22 cellular contexts compared by ENCODE assay signal in the genomic region with DNA sequence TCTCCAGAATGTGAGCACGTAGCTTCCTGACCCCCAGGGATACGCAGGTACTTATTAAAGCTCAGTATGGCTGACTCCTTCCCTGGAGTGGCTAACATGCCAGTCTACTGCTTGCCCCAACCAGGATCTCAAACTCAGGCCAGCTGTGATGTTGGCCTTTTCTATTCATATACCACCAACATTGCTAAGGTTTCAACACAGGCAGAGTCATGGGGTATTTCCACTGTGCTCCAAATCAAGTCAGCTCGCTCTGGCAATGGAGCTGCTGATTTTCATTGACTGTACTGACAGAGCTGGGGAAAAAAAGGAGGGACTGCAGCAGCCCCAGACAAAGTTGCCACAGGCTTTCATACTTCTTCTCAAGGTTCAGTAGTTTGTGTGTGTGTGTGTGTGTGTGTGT.
DNase-seq lines count a peak whose midpoint lies in the region; ATAC-seq and TF ChIP-seq lines count a peak whose summit lies in the region.
"Had no signal": no experiment of that assay in that cellular context is flagged by ENCODE, and none has a peak within 500 bp of the region (broad histone marks: within the 10 kb centered on the region; RNA-seq: fewer than 3 reads in every experiment).

No MANE protein-coding gene starts in this region.

- peak overlapping the region; percentile 94 for H4K5ac ChIP-seq in IMR-90 (ENCODE audit: low read depth, low read length)

- H3K18ac ChIP-seq in IMR-90 (ENCODE audit: low read depth, low read length) (peak overlapping the region; percentile 89), mesenchymal stem cell (ENCODE audit: low read depth in 1 of 2, low read length in 2 of 2) (no peak overlapping the region)

- H4K91ac ChIP-seq in IMR-90 (ENCODE audit: insufficient read depth, low read depth, low read length): peak overlapping the region; percentile 76
- no peak overlapping the region for H4K91ac ChIP-seq in mesenchymal stem cell (ENCODE audit: low read length)

- H2AK9ac ChIP-seq in IMR-90 (replicated peaks; ENCODE audit: low read depth, low read length, poor library complexity): peak overlapping the region; percentile 62

- no peaks in the 10 kb centered on the region for H3K36me3 ChIP-seq in IMR-90 (ENCODE audit: control insufficient read depth, insufficient read depth, low read length)
- H3K36me3 ChIP-seq in mesenchymal stem cell (ENCODE audit: control insufficient read depth in 1 of 2, insufficient read depth in 2 of 2, low read depth in 1 of 2, low read length in 2 of 2): no peaks in the 10 kb centered on the region
- H3K36me3 ChIP-seq: colonic mucosa, esophagus squamous epithelium, HAP-1, heart left ventricle, sigmoid colon had no signal

- intact Hi-C loops in IMR-90 (cut with micrococcal nuclease): loop anchor here (5.0 kb wide), 1 partner anchor 141 kb away; no protein-coding TSS in a partner anchor

- H3K4me1 ChIP-seq in IMR-90 (ENCODE audit: control insufficient read depth, insufficient read depth, low read length) (peaks cover 19% of the 10 kb centered on the region), mesenchymal stem cell (ENCODE audit: control insufficient read depth, insufficient read depth, low read depth, low read length) (peaks cover 2% of the 10 kb centered on the region)
- H3K4me1 ChIP-seq: colonic mucosa, esophagus squamous epithelium, HAP-1, heart left ventricle, sigmoid colon had no signal

- H3K79me1 ChIP-seq in IMR-90 (ENCODE audit: low read depth in 1 of 2, low read length in 2 of 2) (no peaks in the 10 kb centered on the region; a peak in 1 of 4 replicates), mesenchymal stem cell (replicated peaks; ENCODE audit: low read length, poor library complexity, severe bottlenecking) (no peaks in the 10 kb centered on the region)

- dilution Hi-C loops in IMR-90 (cut with HindIII; ENCODE audit: low sequenced_read_pairs, unreplicated experiment): no loop called here

- TF ChIP-seq CTCF in IMR-90 (conservative IDR thresholded peaks at IDR 0.05; ENCODE audit: low read depth, low read length) (no peak), choroid plexus epithelial cell (conservative IDR thresholded peaks at IDR 0.05; ENCODE audit: low read depth, low read length) (no peak)

- H2BK15ac ChIP-seq in IMR-90 (ENCODE audit: low read depth, low read length) (peak overlapping the region; percentile 57; the same call in 2 of the 3 replicates), mesenchymal stem cell (ENCODE audit: low read depth, poor library complexity, severe bottlenecking) (no peak overlapping the region)

- in situ Hi-C loops in IMR-90 (cut with MboI; ENCODE audit: low sequenced_read_pairs): no loop called here

- no peaks in the 10 kb centered on the region for H3K27me3 ChIP-seq in IMR-90 (ENCODE audit: control insufficient read depth, insufficient read depth, low read length)
- H3K27me3 ChIP-seq in mesenchymal stem cell (ENCODE audit: control insufficient read depth in 1 of 2, insufficient read depth in 1 of 2, low read length in 2 of 2): no peaks in the 10 kb centered on the region
- H3K27me3 ChIP-seq: colonic mucosa, esophagus squamous epithelium, heart left ventricle, sigmoid colon had no signal

- no peak overlapping the region; the same call in 1 of the 2 replicates for H3K56ac ChIP-seq in IMR-90 (ENCODE audit: extremely low read depth, insufficient read depth, low read length)

- H2BK12ac ChIP-seq in mesenchymal stem cell (ENCODE audit: low read length in 2 of 2): no peak overlapping the region

- CTCF ChIA-PET in IMR-90 (lab: Yijun Ruan, JAX): interaction anchor here (0.7 kb wide), 1 partner anchor 24 kb away, joined by 3 read pairs; no protein-coding TSS in a partner anchor

- H2BK5ac ChIP-seq in IMR-90 (ENCODE audit: low read depth, low read length, poor library complexity, severe bottlenecking) (peak overlapping the region; percentile 42), mesenchymal stem cell (ENCODE audit: low read depth, low read length, poor library complexity, severe bottlenecking) (no peak overlapping the region)

- peak; percentile 8; the same call in 1 of the 2 replicates for ATAC-seq in IMR-90 (ENCODE audit: low read depth)
- ATAC-seq in HG03565 (IDR thresholded peaks at IDR 0.05; ENCODE audit: unreplicated experiment): no peak
- ATAC-seq in GM18909 (IDR thresholded peaks at IDR 0.05; ENCODE audit: poor library complexity, unreplicated experiment): no peak
- ATAC-seq: activated CD8-positive, alpha-beta memory T cell treated with anti-CD3 and anti-CD28 coated beads, Interleukin-2, amount 10 ng/mL, durations not matched to agents 7 days and 5 days; heart left ventricle; natural killer cell treated with Interleukin-12 subunit alpha and Interleukin-12 subunit beta and Interleukin-15 and Interleukin-18, amount 100 ng/mL, for 72 hours; T-helper 17 cell had no signal

- no peaks in the 10 kb centered on the region for H3K9me3 ChIP-seq in IMR-90 (ENCODE audit: control insufficient read depth, insufficient read depth, low read length)
- H3K9me3 ChIP-seq in mesenchymal stem cell (ENCODE audit: control insufficient read depth, low read length): no peaks in the 10 kb centered on the region
- H3K9me3 ChIP-seq: colonic mucosa, esophagus squamous epithelium, HAP-1, sigmoid colon had no signal

- peak overlapping the region; percentile 76 for H3K23ac ChIP-seq in IMR-90 (ENCODE audit: low read depth, low read length)
- no peak overlapping the region for H3K23ac ChIP-seq in mesenchymal stem cell (ENCODE audit: low read length in 2 of 2)

- WGBS in IMR-90 (ENCODE audit: extremely low coverage in 2 of 2, insufficient read length in 1 of 2), 2 experiments: 83% methylated on average over 1 of the region's 3 CpGs; no CpG with 5 or more reads in 1 of the 2 experiments
- 99% methylated on average over 3 of the region's 3 CpGs for WGBS in mesenchymal stem cell

- peak overlapping the region; percentile 82 for H3K14ac ChIP-seq in IMR-90 (replicated peaks; ENCODE audit: low read depth, low read length)
- no peak overlapping the region for H3K14ac ChIP-seq in mesenchymal stem cell (ENCODE audit: low read length in 2 of 2)

- H3K4ac ChIP-seq in IMR-90 (ENCODE audit: low read depth, low read length) (peak overlapping the region; percentile 68), mesenchymal stem cell (ENCODE audit: low read depth in 1 of 2, low read length in 2 of 2) (no peak overlapping the region)

- H2BK120ac ChIP-seq in IMR-90 (ENCODE audit: low read depth, low read length): peak overlapping the region; percentile 92
- no peak overlapping the region for H2BK120ac ChIP-seq in mesenchymal stem cell (ENCODE audit: low read depth, low read length)

- no peak overlapping the region for H3K9ac ChIP-seq in IMR-90 (ENCODE audit: low read depth, low read length)
- H3K9ac ChIP-seq in mesenchymal stem cell (ENCODE audit: low read length): peak overlapping the region; percentile 66

- POLR2A ChIA-PET in IMR-90 (lab: Charles Lee; ENCODE audit: unreplicated experiment): no interaction called here

- H3K4me2 ChIP-seq in IMR-90 (ENCODE audit: low read depth, low read length): peak overlapping the region; percentile 30; the same call in 1 of the 2 replicates
- no peak overlapping the region for H3K4me2 ChIP-seq in mesenchymal stem cell (ENCODE audit: low read length, poor library complexity, severe bottlenecking)
- H3K4me2 ChIP-seq: PC-9 had no signal

- peak overlapping the region; percentile 94 for H2BK20ac ChIP-seq in IMR-90 (ENCODE audit: low read depth, low read length)

- no peak for TF ChIP-seq POLR2A in IMR-90 (IDR thresholded peaks at IDR 0.05; ENCODE audit: low read depth, low read length)

- H3K27ac ChIP-seq in IMR-90 (ENCODE audit: insufficient read depth, low read length) (peak overlapping the region; percentile 94), mesenchymal stem cell (ENCODE audit: low read length, poor library complexity, severe bottlenecking) (no peak overlapping the region)
- H3K27ac ChIP-seq: colonic mucosa, esophagus squamous epithelium, heart left ventricle, PC-9, sigmoid colon had no signal

- H3K4me3 ChIP-seq in IMR-90 (ENCODE audit: insufficient read depth, low read depth, low read length): no peak overlapping the region
- no peak overlapping the region for H3K4me3 ChIP-seq in choroid plexus epithelial cell (ENCODE audit: low read depth, low read length)
- H3K4me3 ChIP-seq in mesenchymal stem cell (ENCODE audit: insufficient read depth in 1 of 2, low read depth in 1 of 2, low read length in 2 of 2): no peak overlapping the region
- H3K4me3 ChIP-seq: colonic mucosa, esophagus squamous epithelium, HAP-1, heart left ventricle, PC-9, sigmoid colon had no signal

- TF ChIP-seq RAD21 in IMR-90 (IDR thresholded peaks at IDR 0.05; ENCODE audit: low read length): no peak

- H2AFZ ChIP-seq in IMR-90 (replicated peaks; ENCODE audit: low read length, poor library complexity): peak overlapping the region; percentile 82
- H2AFZ ChIP-seq in mesenchymal stem cell (ENCODE audit: low read depth, low read length): no peak overlapping the region
- H2AFZ ChIP-seq: PC-9 had no signal

- DNase-seq in AG08395 (ENCODE audit: low spot score): peak; percentile 7
- DNase-seq in IMR-90: peak; percentile 64
- DNase-seq in choroid plexus epithelial cell (ENCODE audit: low read depth): peak; percentile 37
- no peak for DNase-seq in mesenchymal stem cell
- DNase-seq in NCI-H526 (lab: John Stamatoyannopoulos, UW): no peak
- no peak for DNase-seq in SK-N-DZ (ENCODE audit: low spot score)
- DNase-seq: activated CD4-positive, alpha-beta T cell treated with anti-CD3 and anti-CD28 coated beads, Interleukin-2, amount 10 ng/mL, durations not matched to agents 7 days and 5 days; activated CD8-positive, alpha-beta memory T cell treated with anti-CD3 and anti-CD28 coated beads, Interleukin-2, amount 10 ng/mL, durations not matched to agents 7 days and 5 days; colonic mucosa; esophagus squamous epithelium; heart left ventricle; midbrain; MV-4-11; NCI-H1694 treated with DMSO at 0.1 percent for 48 hours; PC-9; SIG-M5; sigmoid colon; T-helper 17 cell had no signal

- BruUV-seq in IMR-90 (replicated peaks; lab: Mats Ljungman, UMichigan): no TSS peak

- H4K20me1 ChIP-seq in IMR-90 (ENCODE audit: insufficient read depth, low read length): no peaks in the 10 kb centered on the region

- H4K8ac ChIP-seq in IMR-90 (ENCODE audit: low read depth in 2 of 2, low read length in 2 of 2) (peak overlapping the region; percentile 41 to 87; a peak in 3 of 4 replicates), mesenchymal stem cell (ENCODE audit: low read length) (no peak overlapping the region)

- H3K9me1 ChIP-seq in IMR-90 (ENCODE audit: insufficient read depth, low read length): peaks cover 9% of the 10 kb centered on the region

- H2AK5ac ChIP-seq in IMR-90 (ENCODE audit: low read depth, low read length) (peak overlapping the region; percentile 88), mesenchymal stem cell (ENCODE audit: low read length, severe bottlenecking) (no peak overlapping the region)

TF ChIP-seq in IMR-90, 13 proteins besides CTCF, POLR2A, EP300 and RAD21 (continues in another document):
- TF ChIP-seq CEBPB (IDR thresholded peaks at IDR 0.05; ENCODE audit: low read depth, low read length): peak; percentile 27; the same call in 1 of the 2 replicates
- TF ChIP-seq MXI1 (IDR thresholded peaks at IDR 0.05; ENCODE audit: borderline replicate concordance, low read depth, low read length): no peak
- TF ChIP-seq CHD1 (IDR thresholded peaks at IDR 0.05; ENCODE audit: low read depth, low read length): no peak
- TF ChIP-seq SMC3 (IDR thresholded peaks at IDR 0.05; ENCODE audit: low read depth, low read length): no peak

Comparison
In these comparisons a context has a peak if more than half of its experiments do, and no peak if none do; other contexts are left out.
1. DNase-seq: peak in AG08395 (single experiment), IMR-90 (single experiment) and choroid plexus epithelial cell (single experiment); none in mesenchymal stem cell (single experiment), NCI-H526 (0 of 2) and SK-N-DZ (single experiment).